In the genomic region with DNA sequence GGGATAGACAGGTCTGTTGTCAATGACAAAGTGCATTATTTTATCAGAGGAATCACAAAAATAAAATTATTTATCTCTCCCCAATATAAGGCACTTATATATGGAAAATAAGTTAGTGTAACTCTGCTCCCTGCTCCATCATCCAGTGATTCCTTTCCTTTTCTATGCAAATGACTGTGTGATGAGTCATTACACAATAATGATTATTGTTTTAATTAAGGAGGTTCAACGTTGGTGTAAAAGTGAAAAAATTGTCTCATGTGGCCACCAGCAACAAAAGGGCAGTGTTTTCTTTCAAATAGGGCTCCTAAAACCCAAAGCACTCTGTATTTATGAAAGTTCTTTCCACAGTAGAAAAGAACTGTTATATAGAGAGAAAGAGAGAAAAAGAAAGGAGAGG, we compare ENCODE assay signal across 16 cellular contexts. TPM values are rescaled to one million over a fixed set of nuclear protein-coding genes. Genes with fewer than 3 reads are reported as not detected.
DNase-seq lines count a peak whose midpoint lies in the region; ATAC-seq, FAIRE-seq and TF ChIP-seq lines count a peak whose summit lies in the region.
"Had no signal": no experiment of that assay in that cellular context is flagged by ENCODE, and none has a peak within 500 bp of the region (broad histone marks: within the 10 kb centered on the region; RNA-seq: fewer than 3 reads in every experiment).

No MANE protein-coding gene starts in this region.

- BruUV-seq in K562 (replicated peaks; lab: Mats Ljungman, UMichigan) (no TSS peak), HepG2 (replicated peaks; lab: Mats Ljungman, UMichigan) (no TSS peak)

- intact Hi-C loops in K562 (cut with micrococcal nuclease) (no loop called here), HepG2 (cut with micrococcal nuclease; ENCODE audit: unreplicated experiment) (loop anchor here (10.0 kb wide), 1 partner anchor 269 kb away; no protein-coding TSS in a partner anchor)
- intact Hi-C loops in CD8-positive, alpha-beta T cell (cut with DNase I, micrococcal nuclease) = no loop called here

- no peak overlapping the region for H2AFZ ChIP-seq in K562 (ENCODE audit: low read depth, low read length)
- H2AFZ ChIP-seq in HepG2 (ENCODE audit: low read length) = no peak overlapping the region

- TF ChIP-seq RAD21 in K562 (CRISPR knock-in tag; conservative IDR thresholded peaks at IDR 0.05 in 1 of 2, IDR thresholded peaks at IDR 0.05 in 1 of 2) = no peak
- TF ChIP-seq RAD21 in HepG2 (CRISPR knock-in tag; IDR thresholded peaks at IDR 0.05) = no peak

- ATAC-seq in K562 = no peak
- ATAC-seq in CD8-positive, alpha-beta T cell = no peak
- no peak for ATAC-seq in GM19452 (IDR thresholded peaks at IDR 0.05; ENCODE audit: unreplicated experiment)
- ATAC-seq in HepG2 = no peak

- peaks cover 82% of the 10 kb centered on the region for H3K4me1 ChIP-seq in HUES64 (ENCODE audit: insufficient read depth, low read length)
- no peaks in the 10 kb centered on the region for H3K4me1 ChIP-seq in K562 (replicated peaks in 1 of 2; ENCODE audit: control insufficient read depth in 2 of 2, insufficient read depth in 2 of 2, low read length in 2 of 2)
- peaks cover 9% of the 10 kb centered on the region for H3K4me1 ChIP-seq in mesodermal cell (ENCODE audit: control insufficient read depth, insufficient read depth, low read length, poor library complexity, severe bottlenecking)
- H3K4me1 ChIP-seq in CD8-positive, alpha-beta T cell (ENCODE audit: insufficient read depth, low read length) = no peaks in the 10 kb centered on the region
- H3K4me1 ChIP-seq in HepG2 (ENCODE audit: insufficient read depth, low read length) = no peaks in the 10 kb centered on the region

- no peaks in the 10 kb centered on the region for H3K9me1 ChIP-seq in K562 (ENCODE audit: control insufficient read depth, insufficient read depth, low read length)

- H3K79me2 ChIP-seq in K562 (ENCODE audit: control insufficient read depth, insufficient read depth, low read length) = peaks cover 22% of the 10 kb centered on the region; the same call in 2 of the 3 replicates
- H3K79me2 ChIP-seq in HepG2 (ENCODE audit: insufficient read depth, low read length) = peaks cover 3% of the 10 kb centered on the region

- TF ChIP-seq POLR2A in K562 (conservative IDR thresholded peaks at IDR 0.05) (no peak), HepG2 (IDR thresholded peaks at IDR 0.05; ENCODE audit: insufficient read depth in 1 of 2, low read depth in 2 of 2, low read length in 2 of 2) (no peak)

- no peaks in the 10 kb centered on the region for H3K36me3 Mint-ChIP-seq in CD8-positive, alpha-beta T cell

- H3K27me3 Mint-ChIP-seq in CD8-positive, alpha-beta T cell (ENCODE audit: low read depth) = no peaks in the 10 kb centered on the region

- H3K9me3 Mint-ChIP-seq in CD8-positive, alpha-beta T cell = no peaks in the 10 kb centered on the region

- no peak overlapping the region for H3K27ac Mint-ChIP-seq in CD8-positive, alpha-beta T cell

- no peaks in the 10 kb centered on the region for H4K20me1 ChIP-seq in K562 (replicated peaks; ENCODE audit: control insufficient read depth, insufficient read depth, low read length)
- H4K20me1 ChIP-seq in HepG2 (ENCODE audit: insufficient read depth, low read length) = no peaks in the 10 kb centered on the region

- no peak for FAIRE-seq in K562 (lab: Jason Lieb, UNC)
- no peak for FAIRE-seq in HepG2 (lab: Jason Lieb, UNC)
- FAIRE-seq: H54 had no signal

- WGBS in HUES64 = 29% methylated on average over 1 of the region's 1 CpG
- WGBS in K562 (ENCODE audit: insufficient coverage, low coverage, missing lambda C conversion rate) = 46% methylated on average over 1 of the region's 1 CpG
- no CpG with 5 or more reads among the region's 1 CpG for WGBS in mesodermal cell (ENCODE audit: insufficient coverage in 2 of 2), 2 experiments
- 76% methylated on average over 1 of the region's 1 CpG for WGBS in HepG2 (ENCODE audit: low lambda C conversion rate)

- in situ Hi-C loops in K562 (cut with MboI) (no loop called here), HepG2 (cut with HindIII; ENCODE audit: extremely low pct_ligation_motif_present, low pct_unique_long_range_greater_than_20kb) (no loop called here)

- H3K36me3 ChIP-seq in HUES64 (ENCODE audit: insufficient read depth, low read length) (peaks cover 28% of the 10 kb centered on the region; the same call in 1 of the 2 replicates), K562 (ENCODE audit: control insufficient read depth, insufficient read depth, low read length) (peaks cover 63% of the 10 kb centered on the region), mesodermal cell (ENCODE audit: control insufficient read depth, insufficient read depth, low read length) (peaks cover 6% of the 10 kb centered on the region), HepG2 (replicated peaks in 1 of 2; ENCODE audit: control insufficient read depth in 1 of 2, insufficient read depth in 2 of 2, low read length in 2 of 2) (peaks cover 6 to 69% of the 10 kb centered on the region in 2 experiments; a peak in 4 of 5 replicates)
- H3K36me3 ChIP-seq in CD8-positive, alpha-beta T cell (ENCODE audit: insufficient read depth, low read length) = no peaks in the 10 kb centered on the region
- H3K36me3 ChIP-seq: thoracic aorta had no signal

- CTCF ChIA-PET in K562 (lab: Yijun Ruan, JAX; ENCODE audit: low intra/inter-chr PET ratio) (no interaction called here), HepG2 (lab: Yijun Ruan, JAX; ENCODE audit: low intra/inter-chr PET ratio, low total read pairs) (no interaction called here)
- CTCF ChIA-PET in CD8-positive, alpha-beta T cell (lab: Charles Lee) = no interaction called here

- H3K9ac ChIP-seq in HUES64 (ENCODE audit: low read depth, low read length) = peak overlapping the region; percentile 55; the same call in 1 of the 2 replicates
- no peak overlapping the region for H3K9ac ChIP-seq in K562 (ENCODE audit: insufficient read depth in 1 of 2, low read depth in 2 of 2, low read length in 2 of 2)
- no peak overlapping the region for H3K9ac ChIP-seq in HepG2 (ENCODE audit: insufficient read depth, low read depth, low read length)

- H3K27ac ChIP-seq in HUES64 (ENCODE audit: low read depth, low read length) = peak overlapping the region; percentile 44
- no peak overlapping the region for H3K27ac ChIP-seq in K562 (ENCODE audit: extremely low read depth, low read depth, low read length)
- peak overlapping the region; percentile 30 for H3K27ac ChIP-seq in mesodermal cell (ENCODE audit: low read depth, low read length, severe bottlenecking)
- no peak overlapping the region for H3K27ac ChIP-seq in CD8-positive, alpha-beta T cell (ENCODE audit: low read depth, low read length)
- H3K27ac ChIP-seq in HepG2 (ENCODE audit: extremely low read length, insufficient read depth, low read length) = no peak overlapping the region
- H3K27ac ChIP-seq: thoracic aorta had no signal

- H3K4me3 ChIP-seq in HUES64 (ENCODE audit: low read length) (no peak overlapping the region), K562 (no peak overlapping the region), mesodermal cell (ENCODE audit: extremely low read depth, insufficient read depth, low read length, poor library complexity, severe bottlenecking) (no peak overlapping the region), HepG2 (replicated peaks in 1 of 3; ENCODE audit: insufficient read depth in 1 of 3, low read depth in 2 of 3, low read length in 3 of 3) (no peak overlapping the region)
- H3K4me3 ChIP-seq in CD8-positive, alpha-beta T cell (ENCODE audit: low read depth, low read length) = no peak overlapping the region
- H3K4me3 ChIP-seq: thoracic aorta had no signal

- H3K4me2 ChIP-seq in K562 (ENCODE audit: insufficient read depth, low read length) (no peak overlapping the region), HepG2 (ENCODE audit: low read depth, low read length) (no peak overlapping the region)

- H3K9me3 ChIP-seq in HUES64 (ENCODE audit: insufficient read depth, low read depth, low read length) (no peaks in the 10 kb centered on the region), K562 (replicated peaks; ENCODE audit: control insufficient read depth, insufficient read depth, low read depth, low read length) (no peaks in the 10 kb centered on the region), mesodermal cell (ENCODE audit: control insufficient read depth, low read length) (no peaks in the 10 kb centered on the region), HepG2 (ENCODE audit: low read length) (no peaks in the 10 kb centered on the region)
- H3K9me3 ChIP-seq in CD8-positive, alpha-beta T cell (ENCODE audit: low read length) = no peaks in the 10 kb centered on the region
- H3K9me3 ChIP-seq: thoracic aorta had no signal

- DNase-seq in COLO829 (ENCODE audit: low spot score) (peak; percentile 50), K562 (ENCODE audit: extremely low read depth in 1 of 4, low spot score in 3 of 4) (no peak), HepG2 (ENCODE audit: low spot score) (no peak)
- DNase-seq in CD8-positive, alpha-beta T cell = no peak
- DNase-seq in activated CD8-positive, alpha-beta memory T cell treated with anti-CD3 and anti-CD28 coated beads, Interleukin-2, amount 50 U/mL, for 48 hours = no peak
- DNase-seq: amygdala; NCI-H1092 treated with DMSO at 0.1 percent for 48 hours; NCI-H2081; NCI-H510A; nucleus accumbens; stimulated activated CD4-positive, alpha-beta T cell treated with anti-CD3 and anti-CD28 coated beads, Interleukin-15, amount 100 ng/mL, for 24 hours had no signal

- no peaks in the 10 kb centered on the region for H3K27me3 ChIP-seq in HUES64 (ENCODE audit: insufficient read depth, low read length)
- no peaks in the 10 kb centered on the region for H3K27me3 ChIP-seq in K562 (ENCODE audit: control insufficient read depth in 2 of 2, insufficient read depth in 2 of 2, low read length in 2 of 2)
- H3K27me3 ChIP-seq in CD8-positive, alpha-beta T cell (ENCODE audit: insufficient read depth, low read length) = no peaks in the 10 kb centered on the region
- H3K27me3 ChIP-seq in HepG2 (ENCODE audit: control insufficient read depth in 1 of 2, insufficient read depth in 2 of 2, low read length in 2 of 2) = no peaks in the 10 kb centered on the region

- TF ChIP-seq CTCF in K562 (IDR thresholded peaks at IDR 0.05 in 2 of 3, conservative IDR thresholded peaks at IDR 0.05 in 1 of 3; ENCODE audit: insufficient read depth in 2 of 3, low read depth in 1 of 3, low read length in 3 of 3) = no peak
- no peak for TF ChIP-seq CTCF in CD8-positive, alpha-beta T cell (IDR thresholded peaks at IDR 0.05)
- TF ChIP-seq CTCF in HepG2 (CRISPR knock-in tag; IDR thresholded peaks at IDR 0.05) = no peak

- H3K4me3 Mint-ChIP-seq in CD8-positive, alpha-beta T cell = no peak overlapping the region

- no peak for TF ChIP-seq EP300 in K562 (IDR thresholded peaks at IDR 0.05; ENCODE audit: low read length)
- no peak for TF ChIP-seq EP300 in HepG2 (IDR thresholded peaks at IDR 0.05; ENCODE audit: low read depth in 2 of 2, low read length in 2 of 2)
- TF ChIP-seq EP300 in HepG2 (CRISPR knock-in tag; IDR thresholded peaks at IDR 0.05; ENCODE audit: borderline replicate concordance) = no peak

- H3K4me1 Mint-ChIP-seq in CD8-positive, alpha-beta T cell (ENCODE audit: low read depth) = no peaks in the 10 kb centered on the region

- POLR2A ChIA-PET in K562 (lab: Yijun Ruan, JAX) = interaction anchor here (1.5 kb wide), 1 partner anchor 17 kb away, joined by 5 read pairs; a partner anchor contains a TSS
- POLR2A ChIA-PET in CD8-positive, alpha-beta T cell (lab: Charles Lee) = no interaction called here
- POLR2A ChIA-PET in HepG2 (lab: Yijun Ruan, JAX) = no interaction called here

RNA-seq across cellular contexts. Expression of a gene that starts 16.7 kb away (rescaled TPM):
- 11.8 TPM for polyA plus RNA-seq in HUES64 (2013, experiment 1 of 2)
- 10.0 TPM for polyA plus RNA-seq in HUES64 (2013, experiment 2 of 2)
- 27.5 and 76.5 TPM in 2 replicates for total RNA-seq in K562 (2011; cell fraction: chromatin; rRNA removed; ENCODE audit: low replicate concordance)
- 16.5 and 25.1 TPM in 2 replicates for total RNA-seq in K562 (2011; cell fraction: nucleolus; rRNA removed)
- 48.4 and 73.4 TPM in 2 replicates for total RNA-seq in K562 (2011; cell fraction: nucleoplasm; rRNA removed)
- total RNA-seq in K562 (2014; rRNA removed) = 13.0 and 13.1 TPM in 2 replicates
- 26.1 and 37.6 TPM in 2 replicates for total RNA-seq in K562 (2014; rRNA removed; fragmentation: Illumina TruSeq; extraction: Trizol)
- total RNA-seq in K562 (2015; rRNA removed; fragmentation: Illumina TruSeq; extraction: Trizol) = 3.5 and 4.5 TPM in 2 replicates
- 13.1 and 15.4 TPM in 2 replicates for total RNA-seq in K562 (2021)
- 13.9 and 18.6 TPM in 2 replicates for polyA plus RNA-seq in K562 (2011; rRNA removed)
- polyA plus RNA-seq in K562 (2011; cell fraction: cytosol; rRNA removed) = 2.3 and 9.1 TPM in 2 replicates
- 9.7 and 19.0 TPM in 2 replicates for polyA plus RNA-seq in K562 (2011; cell fraction: nucleus; rRNA removed)
- polyA plus RNA-seq in K562 (2012) = 4.8 and 19.7 TPM in 2 replicates
- polyA plus RNA-seq in K562 (2014; fragmentation: Illumina TruSeq; extraction: Trizol) = 16.4 and 16.5 TPM in 2 replicates
- polyA plus RNA-seq in K562 (2014; fragmentation: Nextera tagmentation; extraction: Ambion mirVana) = 1 to 10 TPM; 4.7 to 9.1 TPM
- 11.5 and 13.5 TPM in 2 replicates for polyA plus RNA-seq in K562 (2014; rRNA removed)
- polyA minus RNA-seq in K562 (2011; rRNA and poly(A)+ RNA removed) = 25.7 and 42.3 TPM in 2 replicates
- 11.0 and 17.2 TPM in 2 replicates for polyA minus RNA-seq in K562 (2011; cell fraction: cytosol; rRNA and poly(A)+ RNA removed)
- 18.3 and 53.0 TPM in 2 replicates for polyA minus RNA-seq in K562 (2011; cell fraction: nucleus; rRNA and poly(A)+ RNA removed)
- 6.3 TPM for polyA plus RNA-seq in mesodermal cell (2013, experiment 1 of 2)
- 7.4 TPM for polyA plus RNA-seq in mesodermal cell (2013, experiment 2 of 2)
- total RNA-seq in CD8-positive, alpha-beta T cell = not detected
- total RNA-seq in HepG2 (2016; rRNA removed; fragmentation: Illumina TruSeq; extraction: Trizol) = 11.9 and 15.7 TPM in 2 replicates
- total RNA-seq in HepG2 (2016; cell fraction: cytosol; rRNA removed; fragmentation: Illumina TruSeq; extraction: Trizol; ENCODE audit: low read depth) = 1.5 and 2.6 TPM in 2 replicates
- total RNA-seq in HepG2 (2016; cell fraction: insoluble cytoplasmic fraction; rRNA removed; fragmentation: Illumina TruSeq; extraction: Trizol) = 13.1 and 14.5 TPM in 2 replicates
- total RNA-seq in HepG2 (2016; cell fraction: membrane; rRNA removed; fragmentation: Illumina TruSeq; extraction: Trizol) = 4.0 and 5.0 TPM in 2 replicates
- 21.1 and 22.8 TPM in 2 replicates for total RNA-seq in HepG2 (2016; cell fraction: nucleus; rRNA removed; fragmentation: Illumina TruSeq; extraction: Trizol)
- 15.9 and 17.5 TPM in 2 replicates for polyA plus RNA-seq in HepG2 (2011; rRNA removed)
- polyA plus RNA-seq in HepG2 (2011; cell fraction: cytosol; rRNA removed) = 5.6 and 9.4 TPM in 2 replicates
- polyA plus RNA-seq in HepG2 (2011; cell fraction: nucleus; rRNA removed) = 9.2 and 14.7 TPM in 2 replicates
- 20.4 and 31.0 TPM in 2 replicates for polyA plus RNA-seq in HepG2 (2012)
- polyA plus RNA-seq in HepG2 (2016; cell fraction: cytosol; fragmentation: Illumina TruSeq; extraction: Trizol; ENCODE audit: low read depth) = 0.35 and 0.42 TPM in 2 replicates
- 5.6 and 6.9 TPM in 2 replicates for polyA plus RNA-seq in HepG2 (2016; cell fraction: insoluble cytoplasmic fraction; fragmentation: Illumina TruSeq; extraction: Trizol; ENCODE audit: low read depth)
- 0.86 and 0.94 TPM in 2 replicates for polyA plus RNA-seq in HepG2 (2016; cell fraction: membrane; fragmentation: Illumina TruSeq; extraction: Trizol; ENCODE audit: low read depth)
- polyA plus RNA-seq in HepG2 (2016; cell fraction: nucleus; fragmentation: Illumina TruSeq; extraction: Trizol; ENCODE audit: insufficient read depth, low read depth) = 16.0 and 16.6 TPM in 2 replicates
- 95.4 and 149 TPM in 2 replicates for polyA minus RNA-seq in HepG2 (2011; rRNA and poly(A)+ RNA removed; ENCODE audit: low replicate concordance)
- 28.0 and 41.2 TPM in 2 replicates for polyA minus RNA-seq in HepG2 (2011; cell fraction: cytosol; rRNA and poly(A)+ RNA removed)
- 82.7 and 97.5 TPM in 2 replicates for polyA minus RNA-seq in HepG2 (2011; cell fraction: nucleus; rRNA and poly(A)+ RNA removed)

Comparison
In these comparisons a context has a peak if more than half of its experiments do, and no peak if none do; other contexts are left out.
1. H3K27ac ChIP-seq: peak in HUES64 (single experiment) and mesodermal cell (single experiment); none in K562 (single experiment), CD8-positive, alpha-beta T cell (single experiment) and HepG2 (single experiment).